Comparison of ENCODE assay signal across 1 cellular context in the genomic region with DNA sequence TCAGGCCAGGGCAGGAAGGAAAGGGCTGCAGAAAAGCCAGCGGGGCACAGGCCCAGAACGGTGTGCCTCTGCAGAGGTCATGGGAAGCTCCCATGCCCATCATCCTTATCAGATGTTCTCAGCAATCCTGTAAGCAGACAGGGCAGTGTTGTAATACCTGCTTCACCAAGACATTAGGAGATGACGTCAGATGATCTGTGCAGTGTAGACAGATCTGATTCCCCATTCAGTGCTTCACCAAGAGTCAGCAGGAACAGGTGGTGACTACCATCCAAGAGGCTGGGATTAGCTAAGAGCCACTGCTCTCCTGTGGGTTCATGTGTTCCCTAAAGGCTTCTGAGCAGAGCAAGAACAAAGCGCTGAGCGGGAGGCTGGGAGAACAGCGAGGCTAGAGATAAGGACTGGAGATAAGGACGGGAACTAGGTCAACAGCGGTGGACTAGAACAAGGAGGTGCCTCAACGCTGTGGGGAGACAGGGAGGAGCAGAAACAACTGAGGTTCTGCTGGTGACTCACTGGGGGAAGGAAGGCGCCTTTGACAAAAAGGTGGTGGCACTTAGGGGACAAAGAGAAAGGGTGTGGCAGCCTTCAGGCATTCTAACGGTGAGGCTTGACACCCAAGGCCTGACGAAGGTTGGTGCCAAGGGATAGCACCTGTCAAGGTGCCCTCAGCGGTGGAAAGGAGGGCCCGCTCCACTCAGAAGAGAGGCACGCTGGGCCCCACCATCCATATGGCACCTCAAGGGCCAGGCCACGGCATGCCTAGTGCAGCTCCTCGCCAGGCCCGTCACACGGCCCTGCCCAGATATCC.
A peak's percentile ranks its signal among the peaks of the same experiment; 100 is the strongest.
TF ChIP-seq lines count a peak whose summit lies in the region.

No MANE protein-coding gene starts in this region.

TF ChIP-seq in HepG2, 621 proteins besides CTCF, POLR2A, EP300 and RAD21 (continued from another document and continues in another):
- TF ChIP-seq, protein P1, sequence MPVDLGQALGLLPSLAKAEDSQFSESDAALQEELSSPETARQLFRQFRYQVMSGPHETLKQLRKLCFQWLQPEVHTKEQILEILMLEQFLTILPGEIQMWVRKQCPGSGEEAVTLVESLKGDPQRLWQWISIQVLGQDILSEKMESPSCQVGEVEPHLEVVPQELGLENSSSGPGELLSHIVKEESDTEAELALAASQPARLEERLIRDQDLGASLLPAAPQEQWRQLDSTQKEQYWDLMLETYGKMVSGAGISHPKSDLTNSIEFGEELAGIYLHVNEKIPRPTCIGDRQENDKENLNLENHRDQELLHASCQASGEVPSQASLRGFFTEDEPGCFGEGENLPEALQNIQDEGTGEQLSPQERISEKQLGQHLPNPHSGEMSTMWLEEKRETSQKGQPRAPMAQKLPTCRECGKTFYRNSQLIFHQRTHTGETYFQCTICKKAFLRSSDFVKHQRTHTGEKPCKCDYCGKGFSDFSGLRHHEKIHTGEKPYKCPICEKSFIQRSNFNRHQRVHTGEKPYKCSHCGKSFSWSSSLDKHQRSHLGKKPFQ (CRISPR knock-in tag; IDR thresholded peaks at IDR 0.05; ENCODE audit: insufficient replicate concordance), result no peak
- TF ChIP-seq ZNF674 (CRISPR knock-in tag; IDR thresholded peaks at IDR 0.05; ENCODE audit: low read depth) (no peak), CEBPB (IDR thresholded peaks at IDR 0.05; ENCODE audit: borderline replicate concordance, low read depth, low read length) (peak; percentile 49; the same call in 1 of the 2 replicates), SKI (IDR thresholded peaks at IDR 0.05; ENCODE audit: partially characterized antibody) (peak; percentile 64), SOX13 (IDR thresholded peaks at IDR 0.05) (no peak), SOX13 (CRISPR knock-in tag; conservative IDR thresholded peaks at IDR 0.05 in 1 of 2, IDR thresholded peaks at IDR 0.05 in 1 of 2) (peak in 1 of 2 experiments; percentile 93; a peak in 2 of 4 replicates), CCDC6 (CRISPR knock-in tag; IDR thresholded peaks at IDR 0.05) (0 out of 2 replicates have a peak, but pooled peaks have one; percentile 18), SAP130 (CRISPR knock-in tag; IDR thresholded peaks at IDR 0.05; ENCODE audit: low read depth) (peak; percentile 63; the same call in 1 of the 2 replicates), ZNF431 (CRISPR knock-in tag; IDR thresholded peaks at IDR 0.05; ENCODE audit: borderline replicate concordance, low read depth) (no peak), SOX6 (IDR thresholded peaks at IDR 0.05) (no peak), SOX6 (CRISPR knock-in tag; IDR thresholded peaks at IDR 0.05) (peak; percentile 89), KMT2B (CRISPR knock-in tag; IDR thresholded peaks at IDR 0.05) (peak; percentile 35; the same call in 1 of the 2 replicates), SKIL (CRISPR knock-in tag; IDR thresholded peaks at IDR 0.05; ENCODE audit: borderline replicate concordance) (peak; percentile 87), MXD4 (CRISPR knock-in tag; IDR thresholded peaks at IDR 0.05) (0 out of 2 replicates have a peak, but pooled peaks have one; percentile 55), NFYB (CRISPR knock-in tag; IDR thresholded peaks at IDR 0.05) (no peak), HMG20B (CRISPR knock-in tag; conservative IDR thresholded peaks at IDR 0.05) (peak; percentile 26; the same call in 1 of the 2 replicates), RBFOX2 (IDR thresholded peaks at IDR 0.05; ENCODE audit: low read depth, low read length) (no peak), KMT2A (CRISPR knock-in tag; IDR thresholded peaks at IDR 0.05) (no peak), ZFP1 (CRISPR knock-in tag; IDR thresholded peaks at IDR 0.05) (no peak), PAX8 (CRISPR knock-in tag; IDR thresholded peaks at IDR 0.05; ENCODE audit: borderline replicate concordance) (no peak), DZIP1 (CRISPR knock-in tag; IDR thresholded peaks at IDR 0.05) (no peak), ZNF768 (CRISPR knock-in tag; IDR thresholded peaks at IDR 0.05) (peak; percentile 31), XRCC5 (optimal IDR thresholded peaks at IDR 0.05; ENCODE audit: low read length) (peak; percentile 59), ZNF784 (CRISPR knock-in tag; IDR thresholded peaks at IDR 0.05; ENCODE audit: borderline replicate concordance) (peak; percentile 50; the same call in 1 of the 2 replicates), KDM3A (CRISPR knock-in tag; IDR thresholded peaks at IDR 0.05; ENCODE audit: low read depth) (0 out of 2 replicates have a peak, but pooled peaks have one; percentile 27), ZNF839 (CRISPR knock-in tag; IDR thresholded peaks at IDR 0.05; ENCODE audit: borderline replicate concordance) (no peak), KLF6 (CRISPR knock-in tag; IDR thresholded peaks at IDR 0.05) (no peak), ZBTB21 (CRISPR knock-in tag; IDR thresholded peaks at IDR 0.05) (peak; percentile 50; the same call in 1 of the 2 replicates), ZIK1 (CRISPR knock-in tag; IDR thresholded peaks at IDR 0.05; ENCODE audit: borderline replicate concordance, low read depth) (no peak), RFX3 (CRISPR knock-in tag; IDR thresholded peaks at IDR 0.05) (no peak), ZFP90 (CRISPR knock-in tag; IDR thresholded peaks at IDR 0.05; ENCODE audit: borderline replicate concordance) (no peak)
- TF ChIP-seq, protein P2, sequence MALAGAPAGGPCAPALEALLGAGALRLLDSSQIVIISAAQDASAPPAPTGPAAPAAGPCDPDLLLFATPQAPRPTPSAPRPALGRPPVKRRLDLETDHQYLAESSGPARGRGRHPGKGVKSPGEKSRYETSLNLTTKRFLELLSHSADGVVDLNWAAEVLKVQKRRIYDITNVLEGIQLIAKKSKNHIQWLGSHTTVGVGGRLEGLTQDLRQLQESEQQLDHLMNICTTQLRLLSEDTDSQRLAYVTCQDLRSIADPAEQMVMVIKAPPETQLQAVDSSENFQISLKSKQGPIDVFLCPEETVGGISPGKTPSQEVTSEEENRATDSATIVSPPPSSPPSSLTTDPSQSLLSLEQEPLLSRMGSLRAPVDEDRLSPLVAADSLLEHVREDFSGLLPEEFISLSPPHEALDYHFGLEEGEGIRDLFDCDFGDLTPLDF (CRISPR knock-in tag; IDR thresholded peaks at IDR 0.05), result no peak
- TF ChIP-seq, protein P3, sequence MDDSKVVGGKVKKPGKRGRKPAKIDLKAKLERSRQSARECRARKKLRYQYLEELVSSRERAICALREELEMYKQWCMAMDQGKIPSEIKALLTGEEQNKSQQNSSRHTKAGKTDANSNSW (CRISPR knock-in tag; IDR thresholded peaks at IDR 0.05; ENCODE audit: borderline replicate concordance), result no peak
- TF ChIP-seq, protein P4, sequence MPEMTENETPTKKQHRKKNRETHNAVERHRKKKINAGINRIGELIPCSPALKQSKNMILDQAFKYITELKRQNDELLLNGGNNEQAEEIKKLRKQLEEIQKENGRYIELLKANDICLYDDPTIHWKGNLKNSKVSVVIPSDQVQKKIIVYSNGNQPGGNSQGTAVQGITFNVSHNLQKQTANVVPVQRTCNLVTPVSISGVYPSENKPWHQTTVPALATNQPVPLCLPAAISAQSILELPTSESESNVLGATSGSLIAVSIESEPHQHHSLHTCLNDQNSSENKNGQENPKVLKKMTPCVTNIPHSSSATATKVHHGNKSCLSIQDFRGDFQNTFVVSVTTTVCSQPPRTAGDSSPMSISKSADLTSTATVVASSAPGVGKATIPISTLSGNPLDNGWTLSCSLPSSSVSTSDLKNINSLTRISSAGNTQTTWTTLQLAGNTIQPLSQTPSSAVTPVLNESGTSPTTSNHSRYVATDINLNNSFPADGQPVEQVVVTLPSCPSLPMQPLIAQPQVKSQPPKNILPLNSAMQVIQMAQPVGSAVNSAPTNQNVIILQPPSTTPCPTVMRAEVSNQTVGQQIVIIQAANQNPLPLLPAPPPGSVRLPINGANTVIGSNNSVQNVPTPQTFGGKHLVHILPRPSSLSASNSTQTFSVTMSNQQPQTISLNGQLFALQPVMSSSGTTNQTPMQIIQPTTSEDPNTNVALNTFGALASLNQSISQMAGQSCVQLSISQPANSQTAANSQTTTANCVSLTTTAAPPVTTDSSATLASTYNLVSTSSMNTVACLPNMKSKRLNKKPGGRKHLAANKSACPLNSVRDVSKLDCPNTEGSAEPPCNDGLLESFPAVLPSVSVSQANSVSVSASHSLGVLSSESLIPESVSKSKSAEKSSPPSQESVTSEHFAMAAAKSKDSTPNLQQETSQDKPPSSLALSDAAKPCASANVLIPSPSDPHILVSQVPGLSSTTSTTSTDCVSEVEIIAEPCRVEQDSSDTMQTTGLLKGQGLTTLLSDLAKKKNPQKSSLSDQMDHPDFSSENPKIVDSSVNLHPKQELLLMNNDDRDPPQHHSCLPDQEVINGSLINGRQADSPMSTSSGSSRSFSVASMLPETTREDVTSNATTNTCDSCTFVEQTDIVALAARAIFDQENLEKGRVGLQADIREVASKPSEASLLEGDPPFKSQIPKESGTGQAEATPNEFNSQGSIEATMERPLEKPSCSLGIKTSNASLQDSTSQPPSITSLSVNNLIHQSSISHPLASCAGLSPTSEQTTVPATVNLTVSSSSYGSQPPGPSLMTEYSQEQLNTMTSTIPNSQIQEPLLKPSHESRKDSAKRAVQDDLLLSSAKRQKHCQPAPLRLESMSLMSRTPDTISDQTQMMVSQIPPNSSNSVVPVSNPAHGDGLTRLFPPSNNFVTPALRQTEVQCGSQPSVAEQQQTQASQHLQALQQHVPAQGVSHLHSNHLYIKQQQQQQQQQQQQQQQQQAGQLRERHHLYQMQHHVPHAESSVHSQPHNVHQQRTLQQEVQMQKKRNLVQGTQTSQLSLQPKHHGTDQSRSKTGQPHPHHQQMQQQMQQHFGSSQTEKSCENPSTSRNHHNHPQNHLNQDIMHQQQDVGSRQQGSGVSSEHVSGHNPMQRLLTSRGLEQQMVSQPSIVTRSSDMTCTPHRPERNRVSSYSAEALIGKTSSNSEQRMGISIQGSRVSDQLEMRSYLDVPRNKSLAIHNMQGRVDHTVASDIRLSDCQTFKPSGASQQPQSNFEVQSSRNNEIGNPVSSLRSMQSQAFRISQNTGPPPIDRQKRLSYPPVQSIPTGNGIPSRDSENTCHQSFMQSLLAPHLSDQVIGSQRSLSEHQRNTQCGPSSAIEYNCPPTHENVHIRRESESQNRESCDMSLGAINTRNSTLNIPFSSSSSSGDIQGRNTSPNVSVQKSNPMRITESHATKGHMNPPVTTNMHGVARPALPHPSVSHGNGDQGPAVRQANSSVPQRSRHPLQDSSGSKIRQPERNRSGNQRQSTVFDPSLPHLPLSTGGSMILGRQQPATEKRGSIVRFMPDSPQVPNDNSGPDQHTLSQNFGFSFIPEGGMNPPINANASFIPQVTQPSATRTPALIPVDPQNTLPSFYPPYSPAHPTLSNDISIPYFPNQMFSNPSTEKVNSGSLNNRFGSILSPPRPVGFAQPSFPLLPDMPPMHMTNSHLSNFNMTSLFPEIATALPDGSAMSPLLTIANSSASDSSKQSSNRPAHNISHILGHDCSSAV (CRISPR knock-in tag; IDR thresholded peaks at IDR 0.05; ENCODE audit: borderline replicate concordance), result no peak
- TF ChIP-seq, protein P5, sequence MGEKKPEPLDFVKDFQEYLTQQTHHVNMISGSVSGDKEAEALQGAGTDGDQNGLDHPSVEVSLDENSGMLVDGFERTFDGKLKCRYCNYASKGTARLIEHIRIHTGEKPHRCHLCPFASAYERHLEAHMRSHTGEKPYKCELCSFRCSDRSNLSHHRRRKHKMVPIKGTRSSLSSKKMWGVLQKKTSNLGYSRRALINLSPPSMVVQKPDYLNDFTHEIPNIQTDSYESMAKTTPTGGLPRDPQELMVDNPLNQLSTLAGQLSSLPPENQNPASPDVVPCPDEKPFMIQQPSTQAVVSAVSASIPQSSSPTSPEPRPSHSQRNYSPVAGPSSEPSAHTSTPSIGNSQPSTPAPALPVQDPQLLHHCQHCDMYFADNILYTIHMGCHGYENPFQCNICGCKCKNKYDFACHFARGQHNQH (CRISPR knock-in tag; IDR thresholded peaks at IDR 0.05), result 0 out of 2 replicates have a peak, but pooled peaks have one; percentile 57
